Comparison of ENCODE assay signal across 17 cellular contexts in the genomic region with DNA sequence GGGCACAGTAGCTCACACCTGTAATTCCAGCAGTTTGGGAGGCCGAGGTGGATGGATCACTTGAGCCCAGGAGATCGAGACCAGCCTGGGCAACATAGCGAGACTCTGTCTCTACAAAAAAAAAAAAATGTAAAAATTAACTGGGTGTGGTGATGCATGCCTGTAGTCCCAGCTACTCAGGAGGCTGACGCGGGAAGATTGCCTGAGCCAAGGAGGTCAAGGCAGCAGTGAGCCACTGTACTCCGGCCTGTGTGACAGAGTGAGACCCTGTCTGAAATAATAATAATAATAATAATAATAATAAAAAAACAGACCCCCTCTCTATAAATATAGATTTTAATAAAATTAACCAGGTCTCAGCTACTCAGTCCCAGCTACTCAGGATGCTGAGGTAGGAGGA.
"Had no signal": no experiment of that assay in that cellular context is flagged by ENCODE, and none has a peak within 500 bp of the region (broad histone marks: within the 10 kb centered on the region; RNA-seq: fewer than 3 reads in every experiment).

No MANE protein-coding gene starts in this region.

- H3K9ac ChIP-seq: KMS-11 had no signal

- H3K4me2 ChIP-seq: KMS-11 had no signal

- DNase-seq: activated CD4-positive, alpha-beta T cell treated with anti-CD3 and anti-CD28 coated beads for 48 hours; activated CD4-positive, alpha-beta T cell treated with anti-CD3 and anti-CD28 coated beads, Interleukin-2, amount 50 U/mL, for 4 hours; activated CD4-positive, CD25-positive, alpha-beta regulatory T cell treated with anti-CD3 and anti-CD28 coated beads, Interleukin-2, amount 50 U/mL, for 72 hours; activated CD8-positive, alpha-beta memory T cell treated with anti-CD3 and anti-CD28 coated beads, Interleukin-2, amount 50 U/mL, for 48 hours; activated CD8-positive, alpha-beta T cell treated with anti-CD3 and anti-CD28 coated beads, Interleukin-2, amount 10 ng/mL, durations not matched to agents 7 days and 5 days; activated T-cell treated with anti-CD3 and anti-CD28 coated beads, Interleukin-2, amount 50 U/mL, for 1 hour; amniotic stem cell; NCI-H1092; NCI-H1694; NCI-H2029 treated with DMSO at 0.1 percent for 48 hours; NCI-H345; NCI-H510A; NCI-H526 treated with DMSO at 0.1 percent for 48 hours; Right ventricle myocardium superior; RPMI8226 had no signal

- H3K27ac ChIP-seq: KMS-11 had no signal

- ATAC-seq: activated CD8-positive, alpha-beta T cell treated with anti-CD3 and anti-CD28 coated beads, Interleukin-2, amount 10 ng/mL, durations not matched to agents 7 days and 5 days; Panc1 had no signal
